In genomic region chr16:28869201-28869600, GRCh38 we compare ENCODE assay signal across 22 cellular contexts. TPM values are rescaled to one million over a fixed set of nuclear protein-coding genes. Genes with fewer than 3 reads are reported as not detected.
DNase-seq lines count a peak whose midpoint lies in the region; ATAC-seq, FAIRE-seq and TF ChIP-seq lines count a peak whose summit lies in the region.
"Had no signal": no experiment of that assay in that cellular context is flagged by ENCODE, and none has a peak within 500 bp of the region (broad histone marks: within the 10 kb centered on the region; RNA-seq: fewer than 3 reads in every experiment).

No MANE protein-coding gene starts in this region.

- CTCF ChIA-PET in K562 (lab: Yijun Ruan, JAX; ENCODE audit: low intra/inter-chr PET ratio): no interaction called here

- H3K4me1 ChIP-seq in left ventricle myocardium inferior (peaks cover 16% of the 10 kb centered on the region), K562 (replicated peaks in 1 of 2; ENCODE audit: control insufficient read depth in 2 of 2, insufficient read depth in 2 of 2, low read length in 2 of 2) (peaks cover 9 to 33% of the 10 kb centered on the region in 2 experiments; a peak in 4 of 5 replicates), osteoblast (ENCODE audit: insufficient read depth, low read length) (peaks cover 11% of the 10 kb centered on the region)
- H3K4me1 ChIP-seq: BE2C had no signal

- no peak for TF ChIP-seq EP300 in K562 (IDR thresholded peaks at IDR 0.05; ENCODE audit: low read length)

- POLR2A ChIA-PET in K562 (lab: Yijun Ruan, JAX): interaction anchor here (0.6 to 1.7 kb wide), 2 partner anchors 10 to 49 kb away, joined by 3 to 6 read pairs; partner anchors contain the start of gene ATP2A1

- H3K4me2 ChIP-seq in K562 (ENCODE audit: insufficient read depth, low read length) (no peak overlapping the region), osteoblast (ENCODE audit: insufficient read depth, low read length) (no peak overlapping the region)
- H3K4me2 ChIP-seq: BLaER1 treated with 17β-estradiol and CSF1 and Interleukin-3, amounts not matched to agents 10 nM and 100 nM had no signal

- H3K79me2 ChIP-seq in K562 (ENCODE audit: control insufficient read depth, insufficient read depth, low read length): peaks cover 27% of the 10 kb centered on the region
- peaks cover 31% of the 10 kb centered on the region for H3K79me2 ChIP-seq in osteoblast (ENCODE audit: insufficient read depth, low read length)

- no peaks in the 10 kb centered on the region for H3K9me1 ChIP-seq in K562 (ENCODE audit: control insufficient read depth, insufficient read depth, low read length)

- no peak overlapping the region for H3K27ac ChIP-seq in left ventricle myocardium inferior (replicated peaks)
- no peak overlapping the region for H3K27ac ChIP-seq in K562 (ENCODE audit: extremely low read depth, low read depth, low read length)
- H3K27ac ChIP-seq in osteoblast (ENCODE audit: low read depth, low read length): no peak overlapping the region
- H3K27ac ChIP-seq: 22Rv1; BLaER1 treated with 17β-estradiol and CSF1 and Interleukin-3, amounts not matched to agents 10 nM and 100 nM; GM23248 had no signal

- intact Hi-C loops in Right ventricle myocardium inferior (cut with DNase I): no loop called here
- intact Hi-C loops in left ventricle myocardium inferior (cut with micrococcal nuclease): no loop called here
- intact Hi-C loops in K562 (cut with micrococcal nuclease): no loop called here

- no peak for TF ChIP-seq CTCF in left ventricle myocardium inferior (IDR thresholded peaks at IDR 0.05; ENCODE audit: borderline replicate concordance)
- no peak for TF ChIP-seq CTCF in K562 (IDR thresholded peaks at IDR 0.05 in 2 of 3, conservative IDR thresholded peaks at IDR 0.05 in 1 of 3; ENCODE audit: insufficient read depth in 2 of 3, low read depth in 1 of 3, low read length in 3 of 3)
- TF ChIP-seq CTCF in osteoblast (IDR thresholded peaks at IDR 0.05; ENCODE audit: extremely low read depth, low read depth, low read length): no peak

- H3K27me3 ChIP-seq in left ventricle myocardium inferior (ENCODE audit: low read depth) (no peaks in the 10 kb centered on the region), K562 (ENCODE audit: control insufficient read depth in 2 of 2, insufficient read depth in 2 of 2, low read length in 2 of 2) (no peaks in the 10 kb centered on the region; a peak in 1 of 5 replicates), osteoblast (ENCODE audit: insufficient read depth, low read length) (no peaks in the 10 kb centered on the region)
- H3K27me3 ChIP-seq: BE2C; BLaER1 treated with 17β-estradiol and CSF1 and Interleukin-3, amounts not matched to agents 10 nM and 100 nM had no signal

- TF ChIP-seq POLR2A in K562 (conservative IDR thresholded peaks at IDR 0.05): no peak

- ATAC-seq in Right ventricle myocardium inferior (no peak), K562 (no peak)
- ATAC-seq: GM12878 had no signal

- peaks cover 8% of the 10 kb centered on the region; the same call in 1 of the 2 replicates for H4K20me1 ChIP-seq in K562 (replicated peaks; ENCODE audit: control insufficient read depth, insufficient read depth, low read length)
- H4K20me1 ChIP-seq in osteoblast (ENCODE audit: insufficient read depth, low read length): peaks cover 30% of the 10 kb centered on the region

- no peak for TF ChIP-seq RAD21 in K562 (CRISPR knock-in tag; conservative IDR thresholded peaks at IDR 0.05 in 1 of 2, IDR thresholded peaks at IDR 0.05 in 1 of 2)

- no peak overlapping the region for H2AFZ ChIP-seq in K562 (ENCODE audit: low read depth, low read length)
- H2AFZ ChIP-seq in osteoblast (ENCODE audit: low read length): no peak overlapping the region
- H2AFZ ChIP-seq: GM23248 had no signal

- in situ Hi-C loops in K562 (cut with MboI): no loop called here

- no peak for FAIRE-seq in K562 (lab: Jason Lieb, UNC)
- FAIRE-seq: A204.1, D721Med, GM12878, GM19239, H1 had no signal

- H3K9ac ChIP-seq in K562 (ENCODE audit: insufficient read depth in 1 of 2, low read depth in 2 of 2, low read length in 2 of 2): peak overlapping the region in 1 of 2 experiments; percentile 63; a peak in 2 of 4 replicates
- H3K9ac ChIP-seq: GM23248 had no signal

- H3K9me3 ChIP-seq in left ventricle myocardium inferior (replicated peaks) (no peaks in the 10 kb centered on the region), K562 (replicated peaks; ENCODE audit: control insufficient read depth, insufficient read depth, low read depth, low read length) (no peaks in the 10 kb centered on the region), osteoblast (ENCODE audit: low read depth, low read length) (no peaks in the 10 kb centered on the region)
- H3K9me3 ChIP-seq: BE2C; BLaER1 treated with 17β-estradiol and CSF1 and Interleukin-3, amounts not matched to agents 10 nM and 100 nM had no signal

- DNase-seq in Right ventricle myocardium inferior (ENCODE audit: missing footprints) (peak; percentile 41), left ventricle myocardium inferior (no peak), K562 (ENCODE audit: extremely low read depth in 1 of 4, low spot score in 3 of 4) (no peak), osteoblast (ENCODE audit: insufficient read length, low spot score, missing footprints) (peak; percentile 68)
- no peak for DNase-seq in effector CD4-positive, alpha-beta T cell
- DNase-seq: BE2C; CD4-positive, alpha-beta T cell; CD8-positive, alpha-beta memory T cell; DMS 273 treated with DMSO at 0.1 percent for 48 hours; DMS79; EL; GDM1; GM23248; HCEC 1CT had no signal

- WGBS in K562 (ENCODE audit: insufficient coverage, low coverage, missing lambda C conversion rate): 97% methylated on average over 11 of the region's 11 CpGs

- H3K4me3 ChIP-seq in left ventricle myocardium inferior (no peak overlapping the region), K562 (no peak overlapping the region), osteoblast (ENCODE audit: insufficient read depth, low read length) (no peak overlapping the region)
- H3K4me3 ChIP-seq: BLaER1 treated with 17β-estradiol and CSF1 and Interleukin-3, amounts not matched to agents 10 nM and 100 nM; GM12878; GM23248 had no signal

- BruUV-seq in K562 (replicated peaks; lab: Mats Ljungman, UMichigan): no TSS peak

- H3K36me3 ChIP-seq in left ventricle myocardium inferior (peaks cover 72% of the 10 kb centered on the region), K562 (ENCODE audit: control insufficient read depth, insufficient read depth, low read length) (peaks cover 86% of the 10 kb centered on the region; the same call in 2 of the 3 replicates), osteoblast (ENCODE audit: insufficient read depth, low read length) (peaks cover 58% of the 10 kb centered on the region)

RNA-seq across cellular contexts. Expression of gene SH2B1, which starts 5.6 kb away (rescaled TPM):
- 41.3 TPM for total RNA-seq in Right ventricle myocardium inferior
- total RNA-seq in left ventricle myocardium inferior: 48.5 TPM
- 80.7 and 204 TPM in 2 replicates for total RNA-seq in K562 (2011; cell fraction: chromatin; rRNA removed; ENCODE audit: low replicate concordance)
- 124 and 147 TPM in 2 replicates for total RNA-seq in K562 (2011; cell fraction: nucleolus; rRNA removed)
- total RNA-seq in K562 (2011; cell fraction: nucleoplasm; rRNA removed): 94.3 and 96.1 TPM in 2 replicates
- 24.7 and 25.9 TPM in 2 replicates for total RNA-seq in K562 (2014; rRNA removed)
- 4.2 and 9.5 TPM in 2 replicates for total RNA-seq in K562 (2014; rRNA removed; fragmentation: Illumina TruSeq; extraction: Trizol)
- 15.3 and 16.8 TPM in 2 replicates for total RNA-seq in K562 (2015; rRNA removed; fragmentation: Illumina TruSeq; extraction: Trizol)
- 52.5 and 58.2 TPM in 2 replicates for total RNA-seq in K562 (2021)
- 12.3 and 23.7 TPM in 2 replicates for polyA plus RNA-seq in K562 (2011; rRNA removed)
- polyA plus RNA-seq in K562 (2011; cell fraction: cytosol; rRNA removed): 17.1 and 29.3 TPM in 2 replicates
- 163 and 237 TPM in 2 replicates for polyA plus RNA-seq in K562 (2011; cell fraction: nucleus; rRNA removed)
- polyA plus RNA-seq in K562 (2012): 36.6 and 51.3 TPM in 2 replicates
- polyA plus RNA-seq in K562 (2014; fragmentation: Illumina TruSeq; extraction: Trizol): 39.4 and 43.6 TPM in 2 replicates
- under 1 TPM; 0.18 to 0.53 TPM for polyA plus RNA-seq in K562 (2014; fragmentation: Nextera tagmentation; extraction: Ambion mirVana)
- 41.7 and 42.5 TPM in 2 replicates for polyA plus RNA-seq in K562 (2014; rRNA removed)
- polyA minus RNA-seq in K562 (2011; rRNA and poly(A)+ RNA removed): 3.2 and 4.6 TPM in 2 replicates
- 8.1 and 11.8 TPM in 2 replicates for polyA minus RNA-seq in K562 (2011; cell fraction: cytosol; rRNA and poly(A)+ RNA removed)
- 28.5 and 28.7 TPM in 2 replicates for polyA minus RNA-seq in K562 (2011; cell fraction: nucleus; rRNA and poly(A)+ RNA removed)
- 14.8 and 17.1 TPM in 2 replicates for total RNA-seq in osteoblast

RNA-seq across cellular contexts. Expression of gene ATP2A1, which starts 9.1 kb away (rescaled TPM):
- total RNA-seq in Right ventricle myocardium inferior: 0.11 TPM
- 0.38 TPM for total RNA-seq in left ventricle myocardium inferior
- 19.9 and 68.6 TPM in 2 replicates for total RNA-seq in K562 (2011; cell fraction: chromatin; rRNA removed; ENCODE audit: low replicate concordance)
- 13.0 and 15.8 TPM in 2 replicates for total RNA-seq in K562 (2011; cell fraction: nucleolus; rRNA removed)
- 17.7 and 18.4 TPM in 2 replicates for total RNA-seq in K562 (2011; cell fraction: nucleoplasm; rRNA removed)
- 0.41 and 0.65 TPM in 2 replicates for total RNA-seq in K562 (2014; rRNA removed)
- total RNA-seq in K562 (2014; rRNA removed; fragmentation: Illumina TruSeq; extraction: Trizol): 0.64 and 0.65 TPM in 2 replicates
- 0.65 and 1.9 TPM in 2 replicates for total RNA-seq in K562 (2015; rRNA removed; fragmentation: Illumina TruSeq; extraction: Trizol)
- 2.3 and 2.6 TPM in 2 replicates for total RNA-seq in K562 (2021)
- 1.2 and 3.1 TPM in 2 replicates for polyA plus RNA-seq in K562 (2011; rRNA removed)
- polyA plus RNA-seq in K562 (2011; cell fraction: cytosol; rRNA removed): 1.5 and 2.5 TPM in 2 replicates
- 27.8 and 31.5 TPM in 2 replicates for polyA plus RNA-seq in K562 (2011; cell fraction: nucleus; rRNA removed)
- polyA plus RNA-seq in K562 (2012): 2.8 and 6.1 TPM in 2 replicates
- polyA plus RNA-seq in K562 (2014; fragmentation: Illumina TruSeq; extraction: Trizol): 1.8 TPM in 2 replicates
- polyA plus RNA-seq in K562 (2014; fragmentation: Nextera tagmentation; extraction: Ambion mirVana): under 1 TPM; 0.25 to 0.58 TPM
- 1.4 and 1.8 TPM in 2 replicates for polyA plus RNA-seq in K562 (2014; rRNA removed)
- polyA minus RNA-seq in K562 (2011; rRNA and poly(A)+ RNA removed): 0.60 and 2.1 TPM in 2 replicates
- polyA minus RNA-seq in K562 (2011; cell fraction: cytosol; rRNA and poly(A)+ RNA removed): 0.76 and 1.4 TPM in 2 replicates
- 2.0 and 4.8 TPM in 2 replicates for polyA minus RNA-seq in K562 (2011; cell fraction: nucleus; rRNA and poly(A)+ RNA removed)
- total RNA-seq in osteoblast: 0.29 and 0.36 TPM in 2 replicates
- polyA plus RNA-seq: CD14-positive monocyte; CD8-positive, alpha-beta memory T cell had no signal

RNA-seq across cellular contexts. Expression of gene TUFM, which starts 23.1 kb away (rescaled TPM):
- total RNA-seq in Right ventricle myocardium inferior (252 TPM), left ventricle myocardium inferior (236 TPM), K562 (2014; rRNA removed) (366 and 468 TPM in 2 replicates), K562 (2014; rRNA removed; fragmentation: Illumina TruSeq; extraction: Trizol) (202 and 249 TPM in 2 replicates), K562 (2015; rRNA removed; fragmentation: Illumina TruSeq; extraction: Trizol) (255 and 256 TPM in 2 replicates), K562 (2021) (410 and 434 TPM in 2 replicates), osteoblast (89.9 and 101 TPM in 2 replicates)
- 141 and 307 TPM in 2 replicates for total RNA-seq in K562 (2011; cell fraction: chromatin; rRNA removed; ENCODE audit: low replicate concordance)
- total RNA-seq in K562 (2011; cell fraction: nucleolus; rRNA removed): 333 and 347 TPM in 2 replicates
- 204 and 233 TPM in 2 replicates for total RNA-seq in K562 (2011; cell fraction: nucleoplasm; rRNA removed)
- polyA plus RNA-seq in K562 (2011; rRNA removed) (174 and 217 TPM in 2 replicates), K562 (2014; fragmentation: Illumina TruSeq; extraction: Trizol) (354 and 374 TPM in 2 replicates), K562 (2014; fragmentation: Nextera tagmentation; extraction: Ambion mirVana) (10 to 100 TPM; 34.1 to 71.2 TPM), K562 (2014; rRNA removed) (275 and 298 TPM in 2 replicates)
- polyA plus RNA-seq in K562 (2011; cell fraction: cytosol; rRNA removed): 203 and 308 TPM in 2 replicates
- 506 and 760 TPM in 2 replicates for polyA plus RNA-seq in K562 (2011; cell fraction: nucleus; rRNA removed)
- polyA plus RNA-seq in K562 (2012): 267 and 370 TPM in 2 replicates
- 73.7 and 83.7 TPM in 2 replicates for polyA minus RNA-seq in K562 (2011; rRNA and poly(A)+ RNA removed)
- 105 and 124 TPM in 2 replicates for polyA minus RNA-seq in K562 (2011; cell fraction: cytosol; rRNA and poly(A)+ RNA removed)
- polyA minus RNA-seq in K562 (2011; cell fraction: nucleus; rRNA and poly(A)+ RNA removed): 69.0 and 71.4 TPM in 2 replicates

RNA-seq across cellular contexts. Expression of gene ATXN2L, which starts 46.4 kb away (rescaled TPM):
- total RNA-seq in Right ventricle myocardium inferior: 46.3 TPM
- total RNA-seq in left ventricle myocardium inferior: 51.2 TPM
- total RNA-seq in K562 (2011; cell fraction: chromatin; rRNA removed; ENCODE audit: low replicate concordance): 649 and 780 TPM in 2 replicates
- total RNA-seq in K562 (2011; cell fraction: nucleolus; rRNA removed): 305 and 317 TPM in 2 replicates
- total RNA-seq in K562 (2011; cell fraction: nucleoplasm; rRNA removed): 402 and 422 TPM in 2 replicates
- total RNA-seq in K562 (2014; rRNA removed): 62.2 and 78.2 TPM in 2 replicates
- 37.2 and 38.7 TPM in 2 replicates for total RNA-seq in K562 (2014; rRNA removed; fragmentation: Illumina TruSeq; extraction: Trizol)
- total RNA-seq in K562 (2015; rRNA removed; fragmentation: Illumina TruSeq; extraction: Trizol): 35.7 and 36.4 TPM in 2 replicates
- 233 and 280 TPM in 2 replicates for total RNA-seq in K562 (2021)
- 25.1 and 43.6 TPM in 2 replicates for polyA plus RNA-seq in K562 (2011; rRNA removed)
- polyA plus RNA-seq in K562 (2011; cell fraction: cytosol; rRNA removed): 32.0 and 34.3 TPM in 2 replicates
- 272 and 340 TPM in 2 replicates for polyA plus RNA-seq in K562 (2011; cell fraction: nucleus; rRNA removed)
- 146 and 261 TPM in 2 replicates for polyA plus RNA-seq in K562 (2012)
- 130 and 193 TPM in 2 replicates for polyA plus RNA-seq in K562 (2014; fragmentation: Illumina TruSeq; extraction: Trizol)
- polyA plus RNA-seq in K562 (2014; fragmentation: Nextera tagmentation; extraction: Ambion mirVana): 1 to 10 TPM; 3.8 to 6.5 TPM
- polyA plus RNA-seq in K562 (2014; rRNA removed): 115 and 145 TPM in 2 replicates
- 37.4 and 45.8 TPM in 2 replicates for polyA minus RNA-seq in K562 (2011; rRNA and poly(A)+ RNA removed)
- 89.4 and 177 TPM in 2 replicates for polyA minus RNA-seq in K562 (2011; cell fraction: cytosol; rRNA and poly(A)+ RNA removed)
- 75.4 and 98.7 TPM in 2 replicates for polyA minus RNA-seq in K562 (2011; cell fraction: nucleus; rRNA and poly(A)+ RNA removed)
- total RNA-seq in osteoblast: 54.5 and 62.6 TPM in 2 replicates

RNA-seq across cellular contexts. Expression of gene RABEP2, which starts 55.8 kb away (rescaled TPM):
- total RNA-seq in Right ventricle myocardium inferior (22.3 TPM), left ventricle myocardium inferior (17.7 TPM), K562 (2014; rRNA removed) (13.4 and 14.4 TPM in 2 replicates), K562 (2014; rRNA removed; fragmentation: Illumina TruSeq; extraction: Trizol) (1.3 and 2.4 TPM in 2 replicates), K562 (2015; rRNA removed; fragmentation: Illumina TruSeq; extraction: Trizol) (10.1 and 11.0 TPM in 2 replicates), K562 (2021) (7.9 and 10.6 TPM in 2 replicates), osteoblast (27.4 and 31.5 TPM in 2 replicates)
- total RNA-seq in K562 (2011; cell fraction: chromatin; rRNA removed; ENCODE audit: low replicate concordance): 11.5 and 16.7 TPM in 2 replicates
- total RNA-seq in K562 (2011; cell fraction: nucleolus; rRNA removed): 12.7 and 13.3 TPM in 2 replicates
- 7.5 and 12.1 TPM in 2 replicates for total RNA-seq in K562 (2011; cell fraction: nucleoplasm; rRNA removed)
- polyA plus RNA-seq in K562 (2011; rRNA removed) (3.5 and 4.9 TPM in 2 replicates), K562 (2014; fragmentation: Illumina TruSeq; extraction: Trizol) (1.6 and 4.5 TPM in 2 replicates), K562 (2014; fragmentation: Nextera tagmentation; extraction: Ambion mirVana) (under 1 TPM; 0.15 to 0.20 TPM), K562 (2014; rRNA removed) (10.3 and 16.6 TPM in 2 replicates)
- 3.5 and 6.3 TPM in 2 replicates for polyA plus RNA-seq in K562 (2011; cell fraction: cytosol; rRNA removed)
- polyA plus RNA-seq in K562 (2011; cell fraction: nucleus; rRNA removed): 8.3 and 10.7 TPM in 2 replicates
- polyA plus RNA-seq in K562 (2012): 9.7 and 12.6 TPM in 2 replicates
- 2.9 and 3.5 TPM in 2 replicates for polyA minus RNA-seq in K562 (2011; rRNA and poly(A)+ RNA removed)
- 1.8 and 4.3 TPM in 2 replicates for polyA minus RNA-seq in K562 (2011; cell fraction: cytosol; rRNA and poly(A)+ RNA removed)
- polyA minus RNA-seq in K562 (2011; cell fraction: nucleus; rRNA and poly(A)+ RNA removed): 4.1 and 4.6 TPM in 2 replicates

Comparison
In these comparisons a context has a peak if more than half of its experiments do, and no peak if none do; other contexts are left out.
1. DNase-seq: peak in Right ventricle myocardium inferior (single experiment) and osteoblast (single experiment); none in left ventricle myocardium inferior (single experiment), K562 (0 of 4) and effector CD4-positive, alpha-beta T cell (single experiment).